Comparison of ENCODE assay signal across 28 cellular contexts in the genomic region with DNA sequence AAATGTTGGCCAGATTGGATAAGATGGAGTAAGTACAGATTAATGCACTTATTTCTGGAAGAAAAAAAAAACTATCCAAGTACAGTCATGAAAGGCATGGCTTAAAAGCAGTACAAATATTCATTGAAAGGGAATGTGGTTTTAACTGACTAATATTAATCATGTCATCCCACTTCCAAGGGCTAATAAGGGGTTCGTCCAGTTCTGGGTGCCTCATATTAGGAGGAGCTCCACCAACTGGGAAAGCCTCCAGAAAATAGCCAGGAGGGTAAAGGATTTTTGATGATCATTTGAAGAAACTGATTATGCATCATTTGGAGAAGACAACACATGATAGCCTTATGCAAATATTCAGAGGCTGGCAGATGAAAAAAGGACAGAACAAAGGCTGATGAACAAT.
"Had no signal": no experiment of that assay in that cellular context is flagged by ENCODE, and none has a peak within 500 bp of the region (broad histone marks: within the 10 kb centered on the region; RNA-seq: fewer than 3 reads in every experiment).

No MANE protein-coding gene starts in this region.

- H3K27ac Mint-ChIP-seq: memory B cell; naive thymus-derived CD4-positive, alpha-beta T cell; natural killer cell treated with Interleukin-12 subunit alpha and Interleukin-12 subunit beta and Interleukin-15 and Interleukin-18, amount 100 ng/mL, for 72 hours; stimulated activated memory B cell treated with anti-CD40 and anti-IgM and Interleukin-4, amounts not matched to agents 10 μg/mL and 1 μg/mL and 100 μg/mL, for 72 hours; stimulated activated naive CD8-positive, alpha-beta T cell treated with anti-CD3 and anti-CD28 coated beads, Interleukin-15, amount 100 ng/mL, for 72 hours; type B pancreatic cell had no signal

- DNase-seq: hippocampal formation; left ventricle myocardium inferior; midbrain; mucosa of descending colon; naive thymus-derived CD4-positive, alpha-beta T cell; nucleus accumbens; pancreas; posterior cingulate gyrus; retina; right cardiac atrium; small intestine; spleen; stimulated activated CD4-positive, alpha-beta T cell treated with anti-CD3 and anti-CD28 coated beads, Interleukin-1b, Interleukin-23, amount 100 ng/mL, for 48 hours; stimulated activated CD4-positive, alpha-beta T cell treated with anti-CD3 and anti-CD28 coated beads, Interleukin-2, amount 100 ng/mL, for 48 hours; stimulated activated CD4-positive, alpha-beta T cell treated with anti-CD3 and anti-CD28 coated beads, Interleukin-4, amount 100 ng/mL, for 4 hours; stimulated activated CD8-positive, alpha-beta memory T cell treated with anti-CD3 and anti-CD28 coated beads, Interleukin-4, amount 100 ng/mL, for 48 hours; stimulated activated naive CD4-positive, alpha-beta T cell treated with Interleukin-2 at 50 U/mL for 16 hours; stimulated activated naive CD8-positive, alpha-beta T cell treated with anti-CD3 and anti-CD28 coated beads, Interleukin-15, amount 100 ng/mL, for 72 hours; substantia nigra; uterus had no signal

- H3K4me3 ChIP-seq: left ventricle myocardium inferior, lung, mucosa of descending colon, pancreas, prostate gland, spleen, tibial nerve, uterus had no signal

- H3K27me3 ChIP-seq: pancreas, spleen, tibial nerve, uterus had no signal

- H3K36me3 ChIP-seq: left ventricle myocardium inferior, pancreas, prostate gland, spleen, tibial nerve, uterus had no signal

- H3K4me1 ChIP-seq: pancreas, prostate gland, uterus had no signal

- H3K27ac ChIP-seq: left ventricle myocardium inferior, pancreas, prostate gland, spleen, tibial nerve, uterus had no signal

- H3K9me3 ChIP-seq: pancreas, prostate gland, uterus had no signal

- FAIRE-seq: islet of Langerhans, pancreas, small intestine had no signal

- H3K4me3 Mint-ChIP-seq: memory B cell; naive thymus-derived CD4-positive, alpha-beta T cell; natural killer cell treated with Interleukin-12 subunit alpha and Interleukin-12 subunit beta and Interleukin-15 and Interleukin-18, amount 100 ng/mL, for 72 hours; stimulated activated memory B cell treated with anti-CD40 and anti-IgM and Interleukin-4, amounts not matched to agents 10 μg/mL and 1 μg/mL and 100 μg/mL, for 72 hours; stimulated activated naive CD8-positive, alpha-beta T cell treated with anti-CD3 and anti-CD28 coated beads, Interleukin-15, amount 100 ng/mL, for 72 hours; type B pancreatic cell had no signal
